In the genomic region with DNA sequence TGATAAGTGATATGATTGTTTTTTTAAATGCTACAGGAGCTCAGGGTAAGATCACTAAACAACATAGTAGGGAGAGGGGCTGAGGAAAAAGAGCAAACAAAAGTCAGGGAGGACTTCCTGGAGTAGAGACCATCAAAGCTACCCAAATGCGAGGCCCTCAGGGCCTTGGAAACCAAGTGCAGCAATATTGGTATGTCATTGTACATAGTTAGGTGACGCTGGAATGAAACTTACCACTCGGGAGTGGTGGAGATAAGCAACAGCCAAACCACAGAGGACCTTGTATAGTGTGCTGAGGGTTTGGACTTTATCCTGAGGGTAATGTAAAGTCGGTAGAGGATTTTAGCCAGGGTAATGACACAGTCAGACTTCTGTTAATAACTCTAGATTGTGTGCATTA, we compare ENCODE assay signal across 18 cellular contexts. TPM values are rescaled to one million over a fixed set of nuclear protein-coding genes. Genes with fewer than 3 reads are reported as not detected.
DNase-seq lines count a peak whose midpoint lies in the region; ATAC-seq and TF ChIP-seq lines count a peak whose summit lies in the region.
"Had no signal": no experiment of that assay in that cellular context is flagged by ENCODE, and none has a peak within 500 bp of the region (broad histone marks: within the 10 kb centered on the region; RNA-seq: fewer than 3 reads in every experiment).

No MANE protein-coding gene starts in this region.

- H3K4me3 ChIP-seq in adipocyte (ENCODE audit: low read length), result no peak overlapping the region
- no peak overlapping the region for H3K4me3 ChIP-seq in upper lobe of left lung
- H3K4me3 ChIP-seq: heart left ventricle had no signal

- H3K27ac Mint-ChIP-seq in activated T-cell treated with anti-CD3 and anti-CD28 coated beads, Interleukin-2, amount 50 U/mL, for 24 hours, result no peak overlapping the region
- H3K27ac Mint-ChIP-seq: activated T-helper 2 cell treated with anti-CD3 and anti-CD28 coated beads, Interferon-gamma antibody, Interleukin-2, Interleukin-4, amounts not matched to agents 10 μg/mL and 5 μg/mL and 100 μg/mL, durations not matched to agents 14 hours and 24 hours and 36 hours; stimulated activated naive CD8-positive, alpha-beta T cell treated with anti-CD3 and anti-CD28 coated beads, Interleukin-15, amount 100 ng/mL, for 72 hours had no signal

- no peaks in the 10 kb centered on the region for H3K36me3 Mint-ChIP-seq in activated T-cell treated with anti-CD3 and anti-CD28 coated beads, Interleukin-2, amount 50 U/mL, for 24 hours (ENCODE audit: low read depth)

- TF ChIP-seq CTCF in upper lobe of left lung (IDR thresholded peaks at IDR 0.05), result no peak

- no peaks in the 10 kb centered on the region for H3K9me3 ChIP-seq in adipocyte (ENCODE audit: control insufficient read depth, low read length)
- H3K9me3 ChIP-seq in upper lobe of left lung, result no peaks in the 10 kb centered on the region
- H3K9me3 ChIP-seq: heart left ventricle had no signal

- H3K27ac ChIP-seq in upper lobe of left lung, result peak overlapping the region; percentile 26 to 68 (median 34)
- H3K27ac ChIP-seq: C4-2B, VCaP had no signal

- intact Hi-C loops in left colon (cut with DNase I, micrococcal nuclease), result no loop called here

- ATAC-seq in left colon (peak; percentile 77), upper lobe of left lung (ENCODE audit: low FRiP score in 2 of 2) (peak; percentile 53 to 81), HG03378 (IDR thresholded peaks at IDR 0.05; ENCODE audit: unreplicated experiment) (no peak)
- ATAC-seq: heart left ventricle; stimulated activated naive CD8-positive, alpha-beta T cell treated with anti-CD3 and anti-CD28 coated beads, Interleukin-15, amount 100 ng/mL, for 72 hours had no signal

- no peak for TF ChIP-seq EP300 in upper lobe of left lung (IDR thresholded peaks at IDR 0.05)

- H3K27me3 ChIP-seq in adipocyte (replicated peaks; ENCODE audit: control insufficient read depth, insufficient read depth, low read length) (no peaks in the 10 kb centered on the region), upper lobe of left lung (no peaks in the 10 kb centered on the region)
- H3K27me3 ChIP-seq: heart left ventricle had no signal

- H3K4me3 Mint-ChIP-seq in activated T-cell treated with anti-CD3 and anti-CD28 coated beads, Interleukin-2, amount 50 U/mL, for 24 hours, result no peak overlapping the region
- H3K4me3 Mint-ChIP-seq: stimulated activated naive CD8-positive, alpha-beta T cell treated with anti-CD3 and anti-CD28 coated beads, Interleukin-15, amount 100 ng/mL, for 72 hours had no signal

- no peaks in the 10 kb centered on the region for H3K36me3 ChIP-seq in adipocyte (ENCODE audit: control insufficient read depth, insufficient read depth, low read length, severe bottlenecking)
- H3K36me3 ChIP-seq in upper lobe of left lung, result no peaks in the 10 kb centered on the region
- H3K36me3 ChIP-seq: heart left ventricle had no signal

- TF ChIP-seq POLR2A in upper lobe of left lung (IDR thresholded peaks at IDR 0.05), result no peak

- H3K27me3 Mint-ChIP-seq in activated T-cell treated with anti-CD3 and anti-CD28 coated beads, Interleukin-2, amount 50 U/mL, for 24 hours, result no peaks in the 10 kb centered on the region
- H3K27me3 Mint-ChIP-seq: stimulated activated naive CD8-positive, alpha-beta T cell treated with anti-CD3 and anti-CD28 coated beads, Interleukin-15, amount 100 ng/mL, for 72 hours had no signal

- no peaks in the 10 kb centered on the region for H3K4me1 Mint-ChIP-seq in activated T-cell treated with anti-CD3 and anti-CD28 coated beads, Interleukin-2, amount 50 U/mL, for 24 hours (ENCODE audit: low read depth)
- H3K4me1 Mint-ChIP-seq: stimulated activated naive CD8-positive, alpha-beta T cell treated with anti-CD3 and anti-CD28 coated beads, Interleukin-15, amount 100 ng/mL, for 72 hours had no signal

- WGBS in upper lobe of left lung, 2 donors, result 57 to 67% methylated on average over 4 of the region's 4 CpGs

- no peaks in the 10 kb centered on the region for H3K9me3 Mint-ChIP-seq in activated T-cell treated with anti-CD3 and anti-CD28 coated beads, Interleukin-2, amount 50 U/mL, for 24 hours
- H3K9me3 Mint-ChIP-seq: activated T-helper 2 cell treated with anti-CD3 and anti-CD28 coated beads, Interferon-gamma antibody, Interleukin-2, Interleukin-4, amounts not matched to agents 10 μg/mL and 5 μg/mL and 100 μg/mL, durations not matched to agents 14 hours and 24 hours and 36 hours; stimulated activated naive CD8-positive, alpha-beta T cell treated with anti-CD3 and anti-CD28 coated beads, Interleukin-15, amount 100 ng/mL, for 72 hours had no signal

- DNase-seq in HuH-7 (ENCODE audit: low spot score), result peak; percentile 29
- DNase-seq in adipocyte (ENCODE audit: low read depth), result peak; percentile 50
- no peak for DNase-seq in left colon
- DNase-seq in upper lobe of left lung, result peak in 1 of 2 donors; percentile 35
- no peak for DNase-seq in activated T-cell treated with anti-CD3 and anti-CD28 coated beads, Interleukin-2, amount 50 U/mL, for 24 hours
- no peak for DNase-seq in NAMALWA (ENCODE audit: low spot score)
- DNase-seq: amygdala; DMS79 treated with DMSO at 0.1 percent for 48 hours; heart left ventricle; NCI-H1048; NCI-H82; posterior cingulate gyrus; RPMI8226; stimulated activated naive CD8-positive, alpha-beta T cell treated with anti-CD3 and anti-CD28 coated beads, Interleukin-15, amount 100 ng/mL, for 72 hours had no signal

- no peak overlapping the region for H3K9ac ChIP-seq in adipocyte (ENCODE audit: low read length)

- H3K4me1 ChIP-seq in adipocyte (ENCODE audit: control insufficient read depth, insufficient read depth, low read length), result peaks cover 40% of the 10 kb centered on the region
- peaks cover 25 to 39% (median 32%) of the 10 kb centered on the region in 4 donors for H3K4me1 ChIP-seq in upper lobe of left lung

RNA-seq across cellular contexts. Expression of a gene that starts 13.8 kb away (rescaled TPM):
- 10 to 100 TPM; 34.2 to 35.2 TPM for total RNA-seq in left colon
- total RNA-seq in upper lobe of left lung, result 10 to 100 TPM; 10.2 to 72.7 (median 36.6) TPM

Comparison
In these comparisons a context has a peak if more than half of its experiments do, and no peak if none do; other contexts are left out.
1. DNase-seq: peak in HuH-7 (single experiment) and adipocyte (single experiment); none in left colon (0 of 2), activated T-cell treated with anti-CD3 and anti-CD28 coated beads, Interleukin-2, amount 50 U/mL, for 24 hours (single experiment) and NAMALWA (single experiment).